1 cellular context compared by ENCODE assay signal in genomic region chr2:189821953-189822748, GRCh38.
TF ChIP-seq lines count a peak whose summit lies in the region.

No MANE protein-coding gene starts in this region.

TF ChIP-seq in HEK293, 187 proteins besides CTCF, POLR2A, EP300 and RAD21:
- TF ChIP-seq HIC1 (tag by site-specific recombination; IDR thresholded peaks at IDR 0.05) (no peak), ZBTB6 (tag by site-specific recombination; IDR thresholded peaks at IDR 0.05) (peak; percentile 19; the same call in 1 of the 2 replicates), BCL6B (tag by site-specific recombination; IDR thresholded peaks at IDR 0.05) (no peak), ZNF394 (tag by site-specific recombination; IDR thresholded peaks at IDR 0.05; ENCODE audit: borderline replicate concordance) (no peak), ZBTB17 (tag by site-specific recombination; IDR thresholded peaks at IDR 0.05) (peak; percentile 81), REST (tag by site-specific recombination; IDR thresholded peaks at IDR 0.05) (no peak), ZNF600 (tag by site-specific recombination; IDR thresholded peaks at IDR 0.05) (no peak), ZNF202 (tag by site-specific recombination; IDR thresholded peaks at IDR 0.05; ENCODE audit: borderline replicate concordance) (peak; percentile 93), ZNF518A (tag by site-specific recombination; conservative IDR thresholded peaks at IDR 0.05; ENCODE audit: low read depth) (no peak), SP2 (tag by site-specific recombination; IDR thresholded peaks at IDR 0.05) (no peak), ZNF692 (tag by site-specific recombination; IDR thresholded peaks at IDR 0.05) (no peak)
TF ChIP-seq in HEK293: peak in this region for 3.
